19 cellular contexts compared by ENCODE assay signal in the genomic region with DNA sequence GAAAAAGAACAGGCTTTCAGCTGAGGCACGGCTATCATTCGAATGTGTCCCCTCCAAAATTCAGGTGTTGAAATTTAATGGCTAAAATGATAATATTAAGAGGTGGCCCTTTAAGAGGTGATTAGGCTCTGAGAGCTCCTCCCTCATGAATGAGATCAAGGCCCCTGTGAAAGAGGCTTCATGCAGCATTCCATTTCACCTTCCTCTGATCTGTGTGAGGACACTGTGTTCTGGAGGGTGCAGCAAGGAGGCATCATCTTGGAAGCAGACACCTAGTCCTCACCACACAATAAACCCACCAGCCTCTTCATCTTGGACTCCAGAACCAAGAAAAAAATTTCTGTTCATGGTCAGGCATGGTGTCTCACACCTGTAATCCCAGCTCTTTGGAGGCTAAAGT. TPM values are rescaled to one million over a fixed set of nuclear protein-coding genes. Genes with fewer than 3 reads are reported as not detected.
DNase-seq lines count a peak whose midpoint lies in the region; ATAC-seq and TF ChIP-seq lines count a peak whose summit lies in the region.
"Had no signal": no experiment of that assay in that cellular context is flagged by ENCODE, and none has a peak within 500 bp of the region (broad histone marks: within the 10 kb centered on the region; RNA-seq: fewer than 3 reads in every experiment).

No MANE protein-coding gene starts in this region.

- TF ChIP-seq CTCF in MCF 10A (IDR thresholded peaks at IDR 0.05; ENCODE audit: unreplicated experiment) (no peak), mammary epithelial cell (conservative IDR thresholded peaks at IDR 0.05 in 1 of 2, IDR thresholded peaks at IDR 0.05 in 1 of 2; ENCODE audit: extremely low read depth in 1 of 2, insufficient read depth in 1 of 2, low read depth in 1 of 2, low read length in 2 of 2) (no peak), RWPE2 (IDR thresholded peaks at IDR 0.05; ENCODE audit: poor library complexity, severe bottlenecking) (no peak), OCI-LY7 (conservative IDR thresholded peaks at IDR 0.05; ENCODE audit: low read length) (no peak)

- peaks cover 72% of the 10 kb centered on the region for H3K4me1 Mint-ChIP-seq in MCF 10A (ENCODE audit: insufficient read depth, unreplicated experiment)
- H3K4me1 Mint-ChIP-seq in effector memory CD8-positive, alpha-beta T cell (ENCODE audit: low read depth in 2 of 2), result peaks cover 1 to 6% of the 10 kb centered on the region in 2 donors
- H3K4me1 Mint-ChIP-seq: CD14-positive monocyte had no signal

- H3K36me3 ChIP-seq in mammary epithelial cell (ENCODE audit: insufficient read depth, low read length) (no peaks in the 10 kb centered on the region), RWPE2 (ENCODE audit: low read depth) (peaks cover 3% of the 10 kb centered on the region; the same call in 1 of the 2 replicates), OCI-LY7 (ENCODE audit: insufficient read depth, low read length) (no peaks in the 10 kb centered on the region)
- H3K36me3 ChIP-seq: BLaER1, HAP-1 had no signal

- no peaks in the 10 kb centered on the region for H3K9me3 ChIP-seq in mammary epithelial cell (replicated peaks; ENCODE audit: insufficient read depth, low read length)
- H3K9me3 ChIP-seq in RWPE2 (ENCODE audit: severe bottlenecking), result no peaks in the 10 kb centered on the region
- no peaks in the 10 kb centered on the region for H3K9me3 ChIP-seq in OCI-LY7 (ENCODE audit: low read length)
- H3K9me3 ChIP-seq: A549, BLaER1, HAP-1 had no signal

- no peaks in the 10 kb centered on the region for H3K27me3 ChIP-seq in mammary epithelial cell (ENCODE audit: insufficient read depth, low read length)
- no peaks in the 10 kb centered on the region for H3K27me3 ChIP-seq in RWPE2 (ENCODE audit: insufficient read depth, poor library complexity, severe bottlenecking)
- H3K27me3 ChIP-seq: BLaER1 had no signal

- ATAC-seq in RWPE2 (ENCODE audit: low read depth) (peak; percentile 40; the same call in 1 of the 3 replicates), left cardiac atrium (peak; percentile 24 to 27)
- no peak for ATAC-seq in effector memory CD8-positive, alpha-beta T cell (replicated peaks)
- ATAC-seq: A549, GM12878 had no signal

- H3K9me3 Mint-ChIP-seq in MCF 10A (ENCODE audit: unreplicated experiment), result no peaks in the 10 kb centered on the region
- H3K9me3 Mint-ChIP-seq in effector memory CD8-positive, alpha-beta T cell, result no peaks in the 10 kb centered on the region
- H3K9me3 Mint-ChIP-seq: CD14-positive monocyte; CD4-positive, alpha-beta memory T cell had no signal

- no peak overlapping the region for H3K27ac Mint-ChIP-seq in MCF 10A (ENCODE audit: low read depth, unreplicated experiment)
- no peak overlapping the region for H3K27ac Mint-ChIP-seq in effector memory CD8-positive, alpha-beta T cell
- H3K27ac Mint-ChIP-seq: CD14-positive monocyte; CD4-positive, alpha-beta memory T cell had no signal

- no peak overlapping the region for H2AFZ ChIP-seq in mammary epithelial cell (ENCODE audit: low read depth, low read length)
- H2AFZ ChIP-seq in OCI-LY7 (ENCODE audit: low read length), result no peak overlapping the region
- H2AFZ ChIP-seq: GM23248 had no signal

- no TSS peak for BruUV-seq in MCF 10A (replicated peaks; lab: Mats Ljungman, UMichigan)
- no TSS peak for BruUV-seq in mammary epithelial cell (replicated peaks; lab: Mats Ljungman, UMichigan)
- no TSS peak for BruUV-seq in OCI-LY7 (replicated peaks; lab: Mats Ljungman, UMichigan)

- H3K4me2 ChIP-seq in mammary epithelial cell (ENCODE audit: insufficient read depth, low read depth, low read length) (no peak overlapping the region), OCI-LY7 (ENCODE audit: low read length) (no peak overlapping the region)
- H3K4me2 ChIP-seq: A549, BLaER1 had no signal

- no peak overlapping the region for H3K9ac ChIP-seq in mammary epithelial cell (ENCODE audit: insufficient read depth, low read length)
- H3K9ac ChIP-seq: BLaER1, GM23248 had no signal

- H4K20me1 ChIP-seq in mammary epithelial cell (ENCODE audit: insufficient read depth, low read length) (peaks cover 2% of the 10 kb centered on the region), OCI-LY7 (ENCODE audit: insufficient read depth, low read length) (no peaks in the 10 kb centered on the region)
- H4K20me1 ChIP-seq: BLaER1 had no signal

- POLR2A ChIA-PET in MCF 10A (lab: Yijun Ruan, JAX) (interaction anchor here (0.5 to 1.5 kb wide), 6 partner anchors 12 to 57 kb away, joined by 3 to 7 read pairs (median 3); no protein-coding TSS in a partner anchor), OCI-LY7 (lab: Charles Lee) (interaction anchor here (0.7 kb wide), 1 partner anchor 14 kb away, joined by 3 read pairs; no protein-coding TSS in a partner anchor)

- H3K36me3 Mint-ChIP-seq in MCF 10A (ENCODE audit: insufficient read depth, unreplicated experiment), result peaks cover 9% of the 10 kb centered on the region
- no peaks in the 10 kb centered on the region for H3K36me3 Mint-ChIP-seq in effector memory CD8-positive, alpha-beta T cell (ENCODE audit: insufficient read depth)
- H3K36me3 Mint-ChIP-seq: CD14-positive monocyte; CD4-positive, alpha-beta memory T cell had no signal

- intact Hi-C loops in MCF 10A (cut with micrococcal nuclease) (no loop called here), mammary epithelial cell (cut with micrococcal nuclease) (no loop called here), left cardiac atrium (cut with DNase I) (no loop called here), OCI-LY7 (cut with micrococcal nuclease; ENCODE audit: unreplicated experiment) (no loop called here)

- no peaks in the 10 kb centered on the region for H3K27me3 Mint-ChIP-seq in MCF 10A (ENCODE audit: insufficient read depth, unreplicated experiment)
- peaks cover 4 to 36% of the 10 kb centered on the region in 2 donors for H3K27me3 Mint-ChIP-seq in effector memory CD8-positive, alpha-beta T cell

- H3K79me2 ChIP-seq in mammary epithelial cell (ENCODE audit: insufficient read depth, low read length) (peaks cover 95% of the 10 kb centered on the region), OCI-LY7 (ENCODE audit: insufficient read depth, low read depth, low read length) (no peaks in the 10 kb centered on the region)

- no peak overlapping the region for H3K27ac ChIP-seq in mammary epithelial cell (ENCODE audit: insufficient read depth, low read depth, low read length)
- peak overlapping the region; percentile 12 for H3K27ac ChIP-seq in RWPE2 (ENCODE audit: poor library complexity, severe bottlenecking)
- H3K27ac ChIP-seq in OCI-LY7 (ENCODE audit: low read depth, low read length, poor library complexity, severe bottlenecking), result no peak overlapping the region
- H3K27ac ChIP-seq: 22Rv1, A549, BLaER1, GM23248 had no signal

- dilution Hi-C loops in mammary epithelial cell (cut with HindIII; ENCODE audit: low sequenced_read_pairs), result no loop called here

- H3K4me3 ChIP-seq in mammary epithelial cell (replicated peaks in 1 of 3; ENCODE audit: insufficient read depth in 1 of 3, low read depth in 2 of 3, low read length in 3 of 3) (no peak overlapping the region), RWPE2 (ENCODE audit: severe bottlenecking) (no peak overlapping the region), OCI-LY7 (ENCODE audit: low read depth, low read length, poor library complexity, severe bottlenecking) (no peak overlapping the region)
- H3K4me3 ChIP-seq: A549, BLaER1, GM12878, GM23248, HAP-1 had no signal

- peak overlapping the region; percentile 21 for H3K4me3 Mint-ChIP-seq in MCF 10A (ENCODE audit: unreplicated experiment)
- no peak overlapping the region for H3K4me3 Mint-ChIP-seq in effector memory CD8-positive, alpha-beta T cell
- H3K4me3 Mint-ChIP-seq: CD14-positive monocyte; CD4-positive, alpha-beta memory T cell had no signal

- DNase-seq in MCF 10A (ENCODE audit: unreplicated experiment) (no peak), mammary epithelial cell (no peak), RWPE2 (ENCODE audit: low spot score) (no peak), left cardiac atrium (no peak), islet precursor cell (peak; percentile 35), OCI-LY7 (ENCODE audit: low spot score) (no peak), AG08396 (ENCODE audit: low spot score) (no peak)
- no peak for DNase-seq in effector memory CD8-positive, alpha-beta T cell
- DNase-seq: Calu3; CD4-positive, alpha-beta memory T cell; DMS79 treated with DMSO at 0.1 percent for 48 hours; GM23248 had no signal

- in situ Hi-C loops in mammary epithelial cell (cut with MboI; ENCODE audit: low sequenced_read_pairs in 2 of 2), result no loop called here

- no peaks in the 10 kb centered on the region for H3K9me2 ChIP-seq in OCI-LY7 (ENCODE audit: insufficient read depth, low read length)

- CTCF ChIA-PET in MCF 10A (lab: Yijun Ruan, JAX) (interaction anchor here (0.6 to 1.4 kb wide), 3 partner anchors 18 to 293 kb away, joined by 3 to 5 read pairs (median 4); no protein-coding TSS in a partner anchor), mammary epithelial cell (lab: Charles Lee; ENCODE audit: low non-redundant PET) (no interaction called here), OCI-LY7 (lab: Charles Lee; ENCODE audit: unreplicated experiment) (no interaction called here)

- H3K4me1 ChIP-seq in mammary epithelial cell (ENCODE audit: insufficient read depth, low read length), result peaks cover 30% of the 10 kb centered on the region
- peaks cover 35% of the 10 kb centered on the region for H3K4me1 ChIP-seq in RWPE2 (ENCODE audit: insufficient read depth, poor library complexity, severe bottlenecking)
- peaks cover 4% of the 10 kb centered on the region for H3K4me1 ChIP-seq in OCI-LY7 (ENCODE audit: insufficient read depth, low read length, poor library complexity, severe bottlenecking)
- H3K4me1 ChIP-seq: A549, HAP-1 had no signal

- WGBS in mammary epithelial cell (ENCODE audit: low coverage, missing lambda C conversion rate), result 100% methylated on average over 2 of the region's 2 CpGs

RNA-seq across cellular contexts. Expression of gene PPP1R14C, which starts 56.4 kb away (rescaled TPM):
- total RNA-seq in MCF 10A (2022) (32.0 and 38.7 TPM in 2 replicates), mammary epithelial cell (10 to 100 TPM; 46.8 to 56.2 TPM), left cardiac atrium (100 to 1,000 TPM in 1 of 2 donors, 10 to 100 TPM in 1; 94.9 to 114 TPM), OCI-LY7 (2022) (1.3 and 1.8 TPM in 2 replicates)
- polyA plus RNA-seq in mammary epithelial cell, result 32.2 TPM
- polyA minus RNA-seq in mammary epithelial cell, result 45.3 TPM
- not detected in 2 replicates for total RNA-seq in OCI-LY7 (2014; rRNA removed; shearing (Covaris generic))
- total RNA-seq: CD4-positive, alpha-beta memory T cell; GM12878; H4 had no signal
- polyA plus RNA-seq: CD14-positive monocyte; CD4-positive, alpha-beta memory T cell had no signal

Comparison
In these comparisons a context has a peak if more than half of its experiments do, and no peak if none do; other contexts are left out.
1. RNA of gene PPP1R14C, which starts 56.4 kb away (total RNA-seq): 94.9 to 114 TPM in left cardiac atrium, 46.8 to 56.2 TPM in mammary epithelial cell and 32.0 to 38.7 TPM in MCF 10A; 1.3 to 1.8 TPM in OCI-LY7; every median in the first group is over 10 times any median in the second.